In the genomic region with DNA sequence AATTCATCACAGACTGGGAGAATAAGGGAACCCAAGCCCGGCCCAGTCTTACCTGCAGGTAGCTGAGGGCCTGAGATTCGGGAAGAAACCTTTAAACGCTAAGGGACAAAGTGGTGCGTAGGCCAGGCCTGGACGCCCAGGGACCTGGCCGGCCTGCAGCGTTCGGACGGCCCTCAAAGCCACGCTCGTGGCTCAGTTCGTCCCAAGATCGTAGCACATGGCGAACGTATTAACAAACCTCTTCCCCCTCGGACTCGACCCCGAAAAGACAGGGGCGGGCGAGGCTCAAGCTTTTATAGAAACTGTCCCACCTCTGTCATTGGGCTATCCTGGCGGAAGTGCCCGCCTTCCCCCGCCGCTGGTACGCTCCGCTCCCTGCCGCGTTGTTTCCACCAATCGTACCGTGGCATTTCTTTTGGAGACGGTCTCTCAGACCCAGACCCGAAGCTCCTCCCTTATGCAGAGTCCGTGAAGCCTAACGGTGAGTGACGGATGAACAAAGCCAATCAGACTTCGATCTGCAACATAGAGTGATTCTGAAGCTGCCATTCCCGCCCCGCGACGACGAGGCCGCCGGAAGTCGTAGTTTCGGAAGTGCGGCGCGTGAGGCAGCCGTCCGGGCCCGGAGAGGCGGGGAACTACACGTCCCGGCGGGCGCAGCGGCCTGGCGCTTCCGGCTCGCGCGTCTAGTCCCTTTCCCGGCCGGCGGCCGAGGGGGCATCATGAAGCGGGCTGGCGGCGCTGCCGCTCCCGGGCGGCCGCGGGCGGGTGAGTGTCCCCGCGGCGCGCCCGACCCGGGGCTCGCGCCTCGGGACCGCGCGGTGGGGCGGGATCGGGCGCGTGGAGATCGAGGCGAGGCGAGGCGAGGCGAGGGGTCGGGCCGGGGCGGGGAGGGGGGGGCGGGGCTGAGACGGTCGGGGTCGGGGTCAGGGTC, we compare ENCODE assay signal across 1 cellular context.
A peak's percentile ranks its signal among the peaks of the same experiment; 100 is the strongest.
TF ChIP-seq lines count a peak whose summit lies in the region.

A gene (plus strand): TSS at position 692 of the 934 bp plus-strand sequence. CDS start 8,139 bp downstream, outside the sequence.

TF ChIP-seq in HEK293, 187 proteins besides CTCF, POLR2A, EP300 and RAD21 (continued from another document):
- TF ChIP-seq, protein P1, sequence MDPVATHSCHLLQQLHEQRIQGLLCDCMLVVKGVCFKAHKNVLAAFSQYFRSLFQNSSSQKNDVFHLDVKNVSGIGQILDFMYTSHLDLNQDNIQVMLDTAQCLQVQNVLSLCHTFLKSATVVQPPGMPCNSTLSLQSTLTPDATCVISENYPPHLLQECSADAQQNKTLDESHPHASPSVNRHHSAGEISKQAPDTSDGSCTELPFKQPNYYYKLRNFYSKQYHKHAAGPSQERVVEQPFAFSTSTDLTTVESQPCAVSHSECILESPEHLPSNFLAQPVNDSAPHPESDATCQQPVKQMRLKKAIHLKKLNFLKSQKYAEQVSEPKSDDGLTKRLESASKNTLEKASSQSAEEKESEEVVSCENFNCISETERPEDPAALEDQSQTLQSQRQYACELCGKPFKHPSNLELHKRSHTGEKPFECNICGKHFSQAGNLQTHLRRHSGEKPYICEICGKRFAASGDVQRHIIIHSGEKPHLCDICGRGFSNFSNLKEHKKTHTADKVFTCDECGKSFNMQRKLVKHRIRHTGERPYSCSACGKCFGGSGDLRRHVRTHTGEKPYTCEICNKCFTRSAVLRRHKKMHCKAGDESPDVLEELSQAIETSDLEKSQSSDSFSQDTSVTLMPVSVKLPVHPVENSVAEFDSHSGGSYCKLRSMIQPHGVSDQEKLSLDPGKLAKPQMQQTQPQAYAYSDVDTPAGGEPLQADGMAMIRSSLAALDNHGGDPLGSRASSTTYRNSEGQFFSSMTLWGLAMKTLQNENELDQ (tag by site-specific recombination; IDR thresholded peaks at IDR 0.05; ENCODE audit: low read depth): no peak
- TF ChIP-seq ZBTB21 (tag by site-specific recombination; IDR thresholded peaks at IDR 0.05) (no peak), BCL11B (tag by site-specific recombination; IDR thresholded peaks at IDR 0.05; ENCODE audit: low read depth) (0 out of 2 replicates have a peak, but pooled peaks have one; percentile 63), ZNF521 (tag by site-specific recombination; IDR thresholded peaks at IDR 0.05) (no peak), WT1 (tag by site-specific recombination; IDR thresholded peaks at IDR 0.05) (no peak), OVOL3 (tag by site-specific recombination; IDR thresholded peaks at IDR 0.05) (0 out of 2 replicates have a peak, but pooled peaks have one; percentile 65), ZNF677 (tag by site-specific recombination; IDR thresholded peaks at IDR 0.05) (0 out of 2 replicates have a peak, but pooled peaks have one; percentile 0), ZFP41 (tag by site-specific recombination; IDR thresholded peaks at IDR 0.05; ENCODE audit: borderline replicate concordance) (0 out of 2 replicates have a peak, but pooled peaks have one; percentile 15), ZBTB8A (tag by site-specific recombination; IDR thresholded peaks at IDR 0.05) (peak; percentile 46), SP7 (tag by site-specific recombination; IDR thresholded peaks at IDR 0.05) (peak; percentile 75), ZNF830 (tag by site-specific recombination; IDR thresholded peaks at IDR 0.05; ENCODE audit: low read depth) (no peak), ZNF132 (tag by site-specific recombination; IDR thresholded peaks at IDR 0.05; ENCODE audit: borderline replicate concordance) (no peak), ZNF214 (tag by site-specific recombination; IDR thresholded peaks at IDR 0.05; ENCODE audit: borderline replicate concordance) (no peak)
- TF ChIP-seq, protein P2, sequence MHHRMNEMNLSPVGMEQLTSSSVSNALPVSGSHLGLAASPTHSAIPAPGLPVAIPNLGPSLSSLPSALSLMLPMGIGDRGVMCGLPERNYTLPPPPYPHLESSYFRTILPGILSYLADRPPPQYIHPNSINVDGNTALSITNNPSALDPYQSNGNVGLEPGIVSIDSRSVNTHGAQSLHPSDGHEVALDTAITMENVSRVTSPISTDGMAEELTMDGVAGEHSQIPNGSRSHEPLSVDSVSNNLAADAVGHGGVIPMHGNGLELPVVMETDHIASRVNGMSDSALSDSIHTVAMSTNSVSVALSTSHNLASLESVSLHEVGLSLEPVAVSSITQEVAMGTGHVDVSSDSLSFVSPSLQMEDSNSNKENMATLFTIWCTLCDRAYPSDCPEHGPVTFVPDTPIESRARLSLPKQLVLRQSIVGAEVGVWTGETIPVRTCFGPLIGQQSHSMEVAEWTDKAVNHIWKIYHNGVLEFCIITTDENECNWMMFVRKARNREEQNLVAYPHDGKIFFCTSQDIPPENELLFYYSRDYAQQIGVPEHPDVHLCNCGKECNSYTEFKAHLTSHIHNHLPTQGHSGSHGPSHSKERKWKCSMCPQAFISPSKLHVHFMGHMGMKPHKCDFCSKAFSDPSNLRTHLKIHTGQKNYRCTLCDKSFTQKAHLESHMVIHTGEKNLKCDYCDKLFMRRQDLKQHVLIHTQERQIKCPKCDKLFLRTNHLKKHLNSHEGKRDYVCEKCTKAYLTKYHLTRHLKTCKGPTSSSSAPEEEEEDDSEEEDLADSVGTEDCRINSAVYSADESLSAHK (tag by site-specific recombination; IDR thresholded peaks at IDR 0.05): peak; percentile 50; the same call in 1 of the 2 replicates
- TF ChIP-seq, protein P3, sequence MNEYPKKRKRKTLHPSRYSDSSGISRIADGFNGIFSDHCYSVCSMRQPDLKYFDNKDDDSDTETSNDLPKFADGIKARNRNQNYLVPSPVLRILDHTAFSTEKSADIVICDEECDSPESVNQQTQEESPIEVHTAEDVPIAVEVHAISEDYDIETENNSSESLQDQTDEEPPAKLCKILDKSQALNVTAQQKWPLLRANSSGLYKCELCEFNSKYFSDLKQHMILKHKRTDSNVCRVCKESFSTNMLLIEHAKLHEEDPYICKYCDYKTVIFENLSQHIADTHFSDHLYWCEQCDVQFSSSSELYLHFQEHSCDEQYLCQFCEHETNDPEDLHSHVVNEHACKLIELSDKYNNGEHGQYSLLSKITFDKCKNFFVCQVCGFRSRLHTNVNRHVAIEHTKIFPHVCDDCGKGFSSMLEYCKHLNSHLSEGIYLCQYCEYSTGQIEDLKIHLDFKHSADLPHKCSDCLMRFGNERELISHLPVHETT (tag by site-specific recombination; IDR thresholded peaks at IDR 0.05): peak; percentile 39; the same call in 1 of the 2 replicates
- TF ChIP-seq, protein P4, sequence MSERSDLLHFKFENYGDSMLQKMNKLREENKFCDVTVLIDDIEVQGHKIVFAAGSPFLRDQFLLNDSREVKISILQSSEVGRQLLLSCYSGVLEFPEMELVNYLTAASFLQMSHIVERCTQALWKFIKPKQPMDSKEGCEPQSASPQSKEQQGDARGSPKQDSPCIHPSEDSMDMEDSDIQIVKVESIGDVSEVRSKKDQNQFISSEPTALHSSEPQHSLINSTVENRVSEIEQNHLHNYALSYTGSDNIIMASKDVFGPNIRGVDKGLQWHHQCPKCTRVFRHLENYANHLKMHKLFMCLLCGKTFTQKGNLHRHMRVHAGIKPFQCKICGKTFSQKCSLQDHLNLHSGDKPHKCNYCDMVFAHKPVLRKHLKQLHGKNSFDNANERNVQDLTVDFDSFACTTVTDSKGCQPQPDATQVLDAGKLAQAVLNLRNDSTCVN (tag by site-specific recombination; optimal IDR thresholded peaks at IDR 0.05): peak; percentile 71
